In the genomic region with DNA sequence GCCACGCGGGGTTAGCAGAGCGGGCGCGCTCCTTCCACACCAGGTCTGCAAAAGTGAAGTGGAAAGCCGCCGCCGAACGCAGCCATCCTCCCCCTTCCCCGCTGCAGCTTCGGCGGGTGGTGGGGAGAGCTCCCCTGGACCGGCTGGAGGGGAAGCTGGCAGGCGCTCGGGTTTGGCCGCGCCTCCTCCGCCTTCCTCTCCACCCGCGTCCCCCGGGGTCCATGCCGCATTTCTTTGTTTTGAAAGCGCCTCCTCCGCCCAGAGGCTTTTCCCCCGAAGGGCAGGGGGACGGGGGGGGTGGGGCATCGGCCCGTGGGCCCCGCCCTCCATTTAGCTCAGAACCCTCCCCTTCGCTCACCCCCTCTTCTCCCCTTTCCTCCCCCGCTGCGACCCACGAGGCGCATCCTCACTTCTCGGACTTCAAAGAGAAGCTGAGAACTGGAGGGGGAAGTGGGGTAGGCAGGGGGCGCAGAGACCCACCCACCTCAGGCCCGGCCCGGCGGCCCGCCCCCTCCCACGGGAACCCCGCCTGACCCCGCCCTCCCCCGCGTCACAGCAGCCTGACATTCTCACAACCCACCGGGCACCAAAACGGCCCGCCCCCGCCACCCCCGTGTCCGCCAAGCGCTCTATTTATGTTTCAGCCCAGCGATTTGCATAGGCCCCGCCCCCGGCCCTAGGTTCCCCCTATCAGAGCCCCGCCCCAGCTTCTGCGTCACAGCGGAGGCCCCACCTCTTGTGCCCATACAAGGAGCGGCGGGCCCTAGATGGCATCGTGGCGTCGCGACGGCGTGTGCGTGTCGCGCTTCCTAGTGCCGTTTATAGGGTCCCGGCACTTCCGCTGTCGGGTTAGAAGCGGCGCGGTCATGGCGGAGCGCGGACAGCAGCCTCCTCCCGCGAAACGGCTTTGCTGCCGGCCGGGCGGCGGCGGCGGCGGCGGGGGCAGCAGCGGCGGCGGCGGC, we compare ENCODE assay signal across 8 cellular contexts. TPM values are rescaled to one million over a fixed set of nuclear protein-coding genes. Genes with fewer than 3 reads are reported as not detected.
DNase-seq lines count a peak whose midpoint lies in the region; ATAC-seq and TF ChIP-seq lines count a peak whose summit lies in the region.

A gene (plus strand): TSS at position 852 of the 962 bp plus-strand sequence. CDS start 15 bp downstream, at position 867.

- peak in 3 of 4 donors; percentile 90 to 98 (median 93) for TF ChIP-seq POLR2A in upper lobe of left lung (IDR thresholded peaks at IDR 0.05)

- DNase-seq in NCI-H1436 treated with DMSO at 0.1 percent for 48 hours (lab: John Stamatoyannopoulos, UW) (peak; percentile 91), T follicular helper cell (ENCODE audit: low read depth) (peak; percentile 99), amniotic epithelial cell (ENCODE audit: low read depth) (peak; percentile 99), heart right ventricle (peak; percentile 99 to 100), posterior cingulate gyrus (peak; percentile 98 to 100 (median 99)), upper lobe of left lung (peak; percentile 99)

- TF ChIP-seq CTCF in GM12875 (IDR thresholded peaks at IDR 0.05; ENCODE audit: borderline replicate concordance, insufficient read depth, low read depth, low read length) (no peak), heart right ventricle (IDR thresholded peaks at IDR 0.05) (peak in 1 of 9 donors; percentile 13), upper lobe of left lung (IDR thresholded peaks at IDR 0.05) (peak in 1 of 6 experiments; percentile 10)

- intact Hi-C loops in heart right ventricle (cut with DNase I) = loop anchor here in 9 of 10 donors (2.0 to 10.0 kb wide), 17 partner anchors 54 to 387 kb away; a partner anchor contains a TSS
- intact Hi-C loops in posterior cingulate gyrus (cut with DNase I) = loop anchor here (5.0 to 10.0 kb wide), 5 partner anchors 76 to 486 kb away; a partner anchor contains a TSS

- H3K27me3 ChIP-seq in heart right ventricle (peaks cover 0 to 3% (median 0%) of the 10 kb centered on the region in 7 donors), upper lobe of left lung (no peaks in the 10 kb centered on the region)

- TF ChIP-seq EP300 in upper lobe of left lung (IDR thresholded peaks at IDR 0.05) = peak in 1 of 4 donors; percentile 85

- no peaks in the 10 kb centered on the region for H3K36me3 ChIP-seq in heart right ventricle
- no peaks in the 10 kb centered on the region for H3K36me3 ChIP-seq in upper lobe of left lung

- H3K27ac ChIP-seq in heart right ventricle = peak within 1 kb of the TSS; percentile 81 to 99 (median 94)
- peak within 1 kb of the TSS; percentile 93 to 97 (median 94) for H3K27ac ChIP-seq in upper lobe of left lung

- peak within 1 kb of the TSS; percentile 83 for H3K4me3 ChIP-seq in GM12875 (ENCODE audit: low read depth, low read length)
- H3K4me3 ChIP-seq in heart right ventricle = peak within 1 kb of the TSS; percentile 80 to 99 (median 90)
- H3K4me3 ChIP-seq in upper lobe of left lung = peak within 1 kb of the TSS; percentile 59 to 84 (median 78)

- H3K4me1 ChIP-seq in heart right ventricle = peaks cover 5 to 54% (median 31%) of the 10 kb centered on the region in 9 donors
- peaks cover 29 to 51% (median 39%) of the 10 kb centered on the region in 4 donors for H3K4me1 ChIP-seq in upper lobe of left lung

- ATAC-seq in HG02763 (IDR thresholded peaks at IDR 0.05; ENCODE audit: unreplicated experiment) (peak; percentile 71), heart right ventricle (peak; percentile 91 to 99 (median 96)), upper lobe of left lung (ENCODE audit: low FRiP score in 2 of 2) (peak; percentile 90 to 98)

- WGBS in heart right ventricle, 2 donors = 1% methylated on average over 86 to 94 of the region's 94 CpGs
- WGBS in upper lobe of left lung, 2 donors = 1 to 2% methylated on average over 8 to 52 of the region's 94 CpGs

- H3K9me3 ChIP-seq in heart right ventricle = no peaks in the 10 kb centered on the region
- no peaks in the 10 kb centered on the region for H3K9me3 ChIP-seq in upper lobe of left lung

RNA-seq across cellular contexts. Expression of the gene that starts here (rescaled TPM):
- total RNA-seq in heart right ventricle = 10 to 100 TPM in 1 of 10 donors, 1 to 10 TPM in 9; 5.9 to 10.3 (median 7.2) TPM
- 1 to 10 TPM; 2.1 to 4.6 TPM for polyA plus RNA-seq in heart right ventricle
- 10 to 100 TPM; 10.5 to 22.3 (median 15.7) TPM for total RNA-seq in upper lobe of left lung

Comparison
In these comparisons a context has a peak if more than half of its experiments do, and no peak if none do; other contexts are left out.
1. Peak in every context shown above with its lines: DNase-seq, ATAC-seq, H3K4me3 ChIP-seq and H3K27ac ChIP-seq.